ENCODE assay signal across 24 cellular contexts in genomic region chr6:72203983-72204382, GRCh38.
DNase-seq lines count a peak whose midpoint lies in the region; ATAC-seq, FAIRE-seq and TF ChIP-seq lines count a peak whose summit lies in the region.
"Had no signal": no experiment of that assay in that cellular context is flagged by ENCODE, and none has a peak within 500 bp of the region (broad histone marks: within the 10 kb centered on the region; RNA-seq: fewer than 3 reads in every experiment).

No MANE protein-coding gene starts in this region.

- TF ChIP-seq POLR2A in IMR-90 (IDR thresholded peaks at IDR 0.05; ENCODE audit: low read depth, low read length) (no peak), K562 (conservative IDR thresholded peaks at IDR 0.05) (no peak)

- in situ Hi-C loops in IMR-90 (cut with MboI; ENCODE audit: low sequenced_read_pairs), result no loop called here
- in situ Hi-C loops in K562 (cut with MboI), result no loop called here
- in situ Hi-C loops in GM13977 (cut with MboI; ENCODE audit: low pct_unique_long_range_greater_than_20kb, low sequenced_read_pairs, unreplicated experiment), result no loop called here

- no peak overlapping the region for H3K56ac ChIP-seq in IMR-90 (ENCODE audit: extremely low read depth, insufficient read depth, low read length)

- TF ChIP-seq CTCF in IMR-90 (conservative IDR thresholded peaks at IDR 0.05; ENCODE audit: low read depth, low read length), result no peak
- no peak for TF ChIP-seq CTCF in K562 (IDR thresholded peaks at IDR 0.05 in 2 of 3, conservative IDR thresholded peaks at IDR 0.05 in 1 of 3; ENCODE audit: insufficient read depth in 2 of 3, low read depth in 1 of 3, low read length in 3 of 3)
- no peak for TF ChIP-seq CTCF in type B pancreatic cell (conservative IDR thresholded peaks at IDR 0.05)
- no peak for TF ChIP-seq CTCF in GM13977 (IDR thresholded peaks at IDR 0.05; ENCODE audit: extremely low read depth, insufficient read depth, missing control alignments)

- no TSS peak for BruUV-seq in IMR-90 (replicated peaks; lab: Mats Ljungman, UMichigan)
- no TSS peak for BruUV-seq in K562 (replicated peaks; lab: Mats Ljungman, UMichigan)

- H4K20me1 ChIP-seq in IMR-90 (ENCODE audit: insufficient read depth, low read length) (no peaks in the 10 kb centered on the region), K562 (replicated peaks; ENCODE audit: control insufficient read depth, insufficient read depth, low read length) (no peaks in the 10 kb centered on the region)
- H4K20me1 ChIP-seq: BLaER1 had no signal

- no peak overlapping the region for H3K4ac ChIP-seq in IMR-90 (ENCODE audit: low read depth, low read length)

- no peaks in the 10 kb centered on the region for H3K27me3 Mint-ChIP-seq in type B pancreatic cell
- H3K27me3 Mint-ChIP-seq: B cell; CD4-positive, CD25-positive, alpha-beta regulatory T cell had no signal

- H3K9me3 ChIP-seq in IMR-90 (ENCODE audit: control insufficient read depth, insufficient read depth, low read length) (peaks cover 2% of the 10 kb centered on the region), K562 (replicated peaks; ENCODE audit: control insufficient read depth, insufficient read depth, low read depth, low read length) (no peaks in the 10 kb centered on the region)
- H3K9me3 ChIP-seq: A549, BLaER1 had no signal

- no peaks in the 10 kb centered on the region for H3K4me1 Mint-ChIP-seq in type B pancreatic cell (ENCODE audit: unreplicated experiment)
- H3K4me1 Mint-ChIP-seq: B cell; CD4-positive, CD25-positive, alpha-beta regulatory T cell had no signal

- DNase-seq in IMR-90 (no peak), K562 (ENCODE audit: extremely low read depth in 1 of 4, low spot score in 3 of 4) (no peak), type B pancreatic cell (ENCODE audit: extremely low spot score, unreplicated experiment) (no peak), SKM-1 treated with dmso at 0.1 percent for 144 hours (lab: John Stamatoyannopoulos, UW; ENCODE audit: unreplicated experiment) (no peak), GM13977 (ENCODE audit: low spot score) (no peak)
- DNase-seq: 8988T; CD4-positive, CD25-positive, alpha-beta regulatory T cell; CD8-positive, alpha-beta T cell; DMS 273 treated with DMSO at 0.1 percent for 48 hours; DMS79; EL; GDM1; GOT3; H7; HCEC 1CT had no signal

- no peak for ATAC-seq in IMR-90 (ENCODE audit: low read depth)
- ATAC-seq in K562, result no peak
- no peak for ATAC-seq in GM21381 (IDR thresholded peaks at IDR 0.05; ENCODE audit: unreplicated experiment)
- ATAC-seq: A549; CD8-positive, alpha-beta T cell; GM12878 had no signal

- no peak for FAIRE-seq in K562 (lab: Jason Lieb, UNC)
- FAIRE-seq: A549, D721Med, GM12878, GM18507 had no signal

- H3K14ac ChIP-seq in IMR-90 (replicated peaks; ENCODE audit: low read depth, low read length), result no peak overlapping the region

- no peaks in the 10 kb centered on the region for H3K79me2 ChIP-seq in ACC112 (ENCODE audit: control insufficient read depth, insufficient read depth, low read length, unreplicated experiment)
- H3K79me2 ChIP-seq in K562 (ENCODE audit: control insufficient read depth, insufficient read depth, low read length), result no peaks in the 10 kb centered on the region

- WGBS in IMR-90 (ENCODE audit: extremely low coverage in 2 of 2, insufficient read length in 1 of 2), 2 experiments, result no CpG with 5 or more reads among the region's 2 CpGs
- WGBS in K562 (ENCODE audit: insufficient coverage, low coverage, missing lambda C conversion rate), result 0% methylated on average over 2 of the region's 2 CpGs

- no peak overlapping the region for H2AK5ac ChIP-seq in IMR-90 (ENCODE audit: low read depth, low read length)

- H3K9me1 ChIP-seq in IMR-90 (ENCODE audit: insufficient read depth, low read length) (no peaks in the 10 kb centered on the region), K562 (ENCODE audit: control insufficient read depth, insufficient read depth, low read length) (no peaks in the 10 kb centered on the region)

- intact Hi-C loops in IMR-90 (cut with micrococcal nuclease), result no loop called here
- intact Hi-C loops in K562 (cut with micrococcal nuclease), result no loop called here

- TF ChIP-seq EP300 in K562 (IDR thresholded peaks at IDR 0.05; ENCODE audit: low read length), result no peak

- H3K27ac ChIP-seq in ACC112 (ENCODE audit: low read depth, low read length) (no peak overlapping the region), IMR-90 (ENCODE audit: insufficient read depth, low read length) (no peak overlapping the region), K562 (ENCODE audit: extremely low read depth, low read depth, low read length) (no peak overlapping the region)
- H3K27ac ChIP-seq: A549, BLaER1, C4-2B had no signal

- peak overlapping the region; percentile 46 for H3K27ac Mint-ChIP-seq in type B pancreatic cell
- H3K27ac Mint-ChIP-seq: B cell; CD8-positive, alpha-beta T cell had no signal

- no peak overlapping the region for H2AK9ac ChIP-seq in IMR-90 (replicated peaks; ENCODE audit: low read depth, low read length, poor library complexity)

- no peaks in the 10 kb centered on the region for H3K36me3 Mint-ChIP-seq in type B pancreatic cell
- H3K36me3 Mint-ChIP-seq: CD4-positive, CD25-positive, alpha-beta regulatory T cell; CD8-positive, alpha-beta T cell had no signal

- POLR2A ChIA-PET in IMR-90 (lab: Charles Lee; ENCODE audit: unreplicated experiment), result no interaction called here
- POLR2A ChIA-PET in K562 (lab: Yijun Ruan, JAX), result no interaction called here

- H4K91ac ChIP-seq in IMR-90 (ENCODE audit: insufficient read depth, low read depth, low read length), result no peak overlapping the region

- H3K4me3 Mint-ChIP-seq in type B pancreatic cell, result no peak overlapping the region
- H3K4me3 Mint-ChIP-seq: B cell; CD4-positive, CD25-positive, alpha-beta regulatory T cell; CD8-positive, alpha-beta T cell had no signal

- no peak overlapping the region for H2BK20ac ChIP-seq in IMR-90 (ENCODE audit: low read depth, low read length)

- no peaks in the 10 kb centered on the region for H3K79me1 ChIP-seq in IMR-90 (ENCODE audit: low read depth in 1 of 2, low read length in 2 of 2)

- no peak overlapping the region for H3K9ac ChIP-seq in IMR-90 (ENCODE audit: low read depth, low read length)
- H3K9ac ChIP-seq in K562 (ENCODE audit: insufficient read depth in 1 of 2, low read depth in 2 of 2, low read length in 2 of 2), result no peak overlapping the region
- H3K9ac ChIP-seq: BLaER1 had no signal

- dilution Hi-C loops in IMR-90 (cut with HindIII; ENCODE audit: low sequenced_read_pairs, unreplicated experiment), result no loop called here

- no peak overlapping the region for H2BK120ac ChIP-seq in IMR-90 (ENCODE audit: low read depth, low read length)

- peaks cover 8% of the 10 kb centered on the region for H3K4me1 ChIP-seq in ACC112 (ENCODE audit: control insufficient read depth, insufficient read depth, low read length, unreplicated experiment)
- H3K4me1 ChIP-seq in IMR-90 (ENCODE audit: control insufficient read depth, insufficient read depth, low read length), result 0 out of 2 replicates have a peak, but pooled peaks cover 2% of the 10 kb centered on the region
- no peaks in the 10 kb centered on the region for H3K4me1 ChIP-seq in K562 (replicated peaks in 1 of 2; ENCODE audit: control insufficient read depth in 2 of 2, insufficient read depth in 2 of 2, low read length in 2 of 2)
- H3K4me1 ChIP-seq: A549, BLaER1 had no signal

- 0 out of 2 replicates have a peak overlapping the region, but pooled peaks have one; percentile 57 for H4K5ac ChIP-seq in IMR-90 (ENCODE audit: low read depth, low read length)

- H2BK15ac ChIP-seq in IMR-90 (ENCODE audit: low read depth, low read length), result no peak overlapping the region

- no peak for TF ChIP-seq RAD21 in IMR-90 (IDR thresholded peaks at IDR 0.05; ENCODE audit: low read length)
- TF ChIP-seq RAD21 in K562 (CRISPR knock-in tag; conservative IDR thresholded peaks at IDR 0.05 in 1 of 2, IDR thresholded peaks at IDR 0.05 in 1 of 2), result no peak

- H3K4me3 ChIP-seq in ACC112 (ENCODE audit: low read depth, low read length) (peak overlapping the region; percentile 48; the same call in 1 of the 2 replicates), IMR-90 (ENCODE audit: insufficient read depth, low read depth, low read length) (no peak overlapping the region), K562 (no peak overlapping the region)
- H3K4me3 ChIP-seq: A549, BLaER1, GM12878 had no signal

- H4K8ac ChIP-seq in IMR-90 (ENCODE audit: low read depth in 2 of 2, low read length in 2 of 2), result no peak overlapping the region

- H3K23ac ChIP-seq in IMR-90 (ENCODE audit: low read depth, low read length), result no peak overlapping the region

- H3K4me2 ChIP-seq in IMR-90 (ENCODE audit: low read depth, low read length) (no peak overlapping the region), K562 (ENCODE audit: insufficient read depth, low read length) (no peak overlapping the region)
- H3K4me2 ChIP-seq: A549, BLaER1 had no signal

- no peak overlapping the region; the same call in 1 of the 2 replicates for H3K18ac ChIP-seq in IMR-90 (ENCODE audit: low read depth, low read length)

- no peaks in the 10 kb centered on the region for H3K36me3 ChIP-seq in ACC112 (ENCODE audit: insufficient read depth, low read length)
- no peaks in the 10 kb centered on the region for H3K36me3 ChIP-seq in IMR-90 (ENCODE audit: control insufficient read depth, insufficient read depth, low read length)
- H3K36me3 ChIP-seq in K562 (ENCODE audit: control insufficient read depth, insufficient read depth, low read length), result no peaks in the 10 kb centered on the region
- H3K36me3 ChIP-seq: BLaER1 had no signal

- H2AFZ ChIP-seq in ACC112 (ENCODE audit: low read length, unreplicated experiment) (peak overlapping the region; percentile 93), IMR-90 (replicated peaks; ENCODE audit: low read length, poor library complexity) (no peak overlapping the region), K562 (ENCODE audit: low read depth, low read length) (no peak overlapping the region)

- H3K9me3 Mint-ChIP-seq in type B pancreatic cell, result no peaks in the 10 kb centered on the region
- H3K9me3 Mint-ChIP-seq: CD8-positive, alpha-beta T cell had no signal

- CTCF ChIA-PET in IMR-90 (lab: Yijun Ruan, JAX) (interaction anchor here (0.6 kb wide), 1 partner anchor 21 kb away, joined by 6 read pairs; no protein-coding TSS in a partner anchor), K562 (lab: Yijun Ruan, JAX; ENCODE audit: low intra/inter-chr PET ratio) (no interaction called here)

- H3K27me3 ChIP-seq in ACC112 (ENCODE audit: insufficient read depth, low read length), result no peaks in the 10 kb centered on the region
- H3K27me3 ChIP-seq in IMR-90 (ENCODE audit: control insufficient read depth, insufficient read depth, low read length), result no peaks in the 10 kb centered on the region; the same call in 1 of the 2 replicates
- H3K27me3 ChIP-seq in K562 (ENCODE audit: control insufficient read depth in 2 of 2, insufficient read depth in 2 of 2, low read length in 2 of 2), result no peaks in the 10 kb centered on the region; a peak in 1 of 5 replicates
- H3K27me3 ChIP-seq: BLaER1 had no signal

- no peak overlapping the region for H2BK5ac ChIP-seq in IMR-90 (ENCODE audit: low read depth, low read length, poor library complexity, severe bottlenecking)

TF ChIP-seq in IMR-90, 13 proteins besides CTCF, POLR2A, EP300 and RAD21:
- TF ChIP-seq BHLHE40 (IDR thresholded peaks at IDR 0.05; ENCODE audit: low read depth, low read length), result no peak
- no peak for TF ChIP-seq MAZ (IDR thresholded peaks at IDR 0.05; ENCODE audit: borderline replicate concordance, low read depth, low read length)

TF ChIP-seq in K562, 482 proteins besides CTCF, POLR2A, EP300 and RAD21:
- TF ChIP-seq MAFG (tag; conservative IDR thresholded peaks at IDR 0.05) (peak; percentile 37; the same call in 1 of the 2 replicates), ERF (CRISPR knock-in tag; IDR thresholded peaks at IDR 0.05) (no peak)
TF ChIP-seq in K562: peak in this region for 1.
